Comparison of ENCODE assay signal across 14 cellular contexts in the genomic region with DNA sequence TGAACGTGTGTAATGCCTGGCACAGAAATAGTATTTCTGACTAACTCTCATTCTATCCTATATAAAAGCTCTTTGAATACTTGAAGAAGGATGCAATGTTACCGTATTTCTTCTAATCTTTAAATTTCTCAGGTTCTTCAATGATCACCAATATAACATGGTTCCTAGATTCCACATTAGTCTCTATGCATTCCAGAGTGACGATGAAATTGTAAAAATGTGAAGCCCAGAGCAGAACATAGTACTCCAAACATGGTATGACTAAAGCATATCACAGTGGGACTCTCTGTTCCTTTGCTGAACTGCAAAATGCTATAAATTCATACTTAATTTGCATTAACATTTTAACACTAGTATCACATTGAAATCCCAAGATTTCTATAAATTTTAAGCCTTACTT.
"Had no signal": no experiment of that assay in that cellular context is flagged by ENCODE, and none has a peak within 500 bp of the region (broad histone marks: within the 10 kb centered on the region; RNA-seq: fewer than 3 reads in every experiment).

No MANE protein-coding gene starts in this region.

- H3K9ac ChIP-seq: neural progenitor cell, parathyroid adenoma had no signal

- DNase-seq: activated B cell treated with CpG ODN at 0.5 μM for 24 hours; activated CD4-positive, alpha-beta T cell treated with anti-CD3 and anti-CD28 coated beads, Interleukin-2, amount 10 ng/mL, durations not matched to agents 24 days and 14 days; activated naive CD4-positive, alpha-beta T cell treated with anti-CD3 and anti-CD28 coated beads for 36 hours; brain microvascular endothelial cell; dorsolateral prefrontal cortex; gastrocnemius medialis; kidney; stimulated activated CD4-positive, alpha-beta T cell treated with anti-CD3 and anti-CD28 coated beads, Interleukin-15, amount 100 ng/mL, for 24 hours; stimulated activated CD4-positive, alpha-beta T cell treated with anti-CD3 and anti-CD28 coated beads, Interleukin-4, amount 100 ng/mL, for 24 hours; T-helper 2 cell had no signal

- H2AFZ ChIP-seq: neural progenitor cell, parathyroid adenoma had no signal

- H3K27ac ChIP-seq: brain microvascular endothelial cell, dorsolateral prefrontal cortex, esophagus muscularis mucosa, gastrocnemius medialis, neural progenitor cell, parathyroid adenoma, thoracic aorta had no signal

- H3K4me3 ChIP-seq: dorsolateral prefrontal cortex, esophagus muscularis mucosa, gastrocnemius medialis, neural progenitor cell, thoracic aorta had no signal

- H3K4me2 ChIP-seq: neural progenitor cell had no signal

- H3K4me1 ChIP-seq: gastrocnemius medialis, neural progenitor cell, parathyroid adenoma had no signal

- H3K9me3 ChIP-seq: esophagus muscularis mucosa, gastrocnemius medialis, thoracic aorta had no signal

- H3K36me3 ChIP-seq: brain microvascular endothelial cell, esophagus muscularis mucosa, gastrocnemius medialis, neural progenitor cell, thoracic aorta had no signal

- H3K79me2 ChIP-seq: parathyroid adenoma had no signal
